ENCODE assay signal across 12 cellular contexts in genomic region chr18:75244336-75244735, GRCh38. TPM values are rescaled to one million over a fixed set of nuclear protein-coding genes. Genes with fewer than 3 reads are reported as not detected.
DNase-seq lines count a peak whose midpoint lies in the region; ATAC-seq, FAIRE-seq and TF ChIP-seq lines count a peak whose summit lies in the region.
"Had no signal": no experiment of that assay in that cellular context is flagged by ENCODE, and none has a peak within 500 bp of the region (broad histone marks: within the 10 kb centered on the region; RNA-seq: fewer than 3 reads in every experiment).

No MANE protein-coding gene starts in this region.

- RAD21 ChIA-PET in GM12878 (lab: Charles Lee; ENCODE audit: unreplicated experiment) = interaction anchor here (0.7 kb wide), 1 partner anchor 14 kb away, joined by 3 read pairs; no protein-coding TSS in a partner anchor

- no peak for TF ChIP-seq POLR2A in GM12878 (IDR thresholded peaks at IDR 0.05; ENCODE audit: low read depth, low read length)

- TF ChIP-seq EP300 in GM12878 (IDR thresholded peaks at IDR 0.05; ENCODE audit: borderline replicate concordance in 1 of 2, control insufficient read depth in 1 of 2, low read depth in 2 of 2, low read length in 2 of 2) = no peak

- 95% methylated on average over 11 of the region's 11 CpGs for WGBS in GM12878 (ENCODE audit: insufficient coverage, insufficient replicate concordance, low lambda C conversion rate, missing lambda C conversion rate)
- 92% methylated on average over 11 of the region's 11 CpGs for WGBS in liver

- H3K9ac ChIP-seq in GM12878 (ENCODE audit: control insufficient read depth, insufficient read depth, low read length) (no peak overlapping the region), liver (ENCODE audit: low read depth in 1 of 2, low read length in 2 of 2) (no peak overlapping the region)

- POLR2A ChIA-PET in GM12878 (lab: Charles Lee) = no interaction called here

- H4K20me1 ChIP-seq in GM12878 (ENCODE audit: control insufficient read depth, insufficient read depth) = no peaks in the 10 kb centered on the region

- in situ Hi-C loops in GM12878 (cut with MboI) = no loop called here

- intact Hi-C loops in GM12878 (cut with micrococcal nuclease; ENCODE audit: unreplicated experiment) = no loop called here

- H3K4me2 ChIP-seq in GM12878 (ENCODE audit: control insufficient read depth, insufficient read depth) = no peak overlapping the region

- H3K4me1 ChIP-seq in GM12878 (ENCODE audit: control insufficient read depth, insufficient read depth, low read length) (peaks cover 10% of the 10 kb centered on the region), liver (ENCODE audit: control insufficient read depth in 4 of 4, insufficient read depth in 4 of 4, low read length in 3 of 4) (peaks cover 7 to 30% (median 23%) of the 10 kb centered on the region in 4 donors)

- peak overlapping the region; percentile 19 for H3K4me3 ChIP-seq in HFF-Myc (replicated peaks; ENCODE audit: low read depth, low read length)
- no peak overlapping the region for H3K4me3 ChIP-seq in GM12878
- H3K4me3 ChIP-seq in liver (ENCODE audit: low read depth in 1 of 3, low read length in 3 of 3) = no peak overlapping the region

- H3K27ac ChIP-seq in GM12878 (ENCODE audit: control insufficient read depth, insufficient read depth) (no peak overlapping the region), liver (ENCODE audit: low read depth in 1 of 2, low read length in 2 of 2) (no peak overlapping the region)

- no TSS peak for BruUV-seq in GM12878 (replicated peaks; lab: Mats Ljungman, UMichigan)

- no peak overlapping the region for H2AFZ ChIP-seq in GM12878 (ENCODE audit: control insufficient read depth, low read depth, low read length)

- TF ChIP-seq RAD21 in GM12878 (IDR thresholded peaks at IDR 0.05; ENCODE audit: insufficient read depth, low read depth, low read length) (peak; percentile 53), liver (IDR thresholded peaks at IDR 0.05) (peak; percentile 67 to 77)

- peak; percentile 45; the same call in 1 of the 3 replicates for ATAC-seq in GM12878
- ATAC-seq in GM18502 (IDR thresholded peaks at IDR 0.05; ENCODE audit: poor library complexity, unreplicated experiment) = no peak
- ATAC-seq in HG03135 (IDR thresholded peaks at IDR 0.05; ENCODE audit: unreplicated experiment) = no peak
- ATAC-seq in HG03442 (IDR thresholded peaks at IDR 0.05; ENCODE audit: unreplicated experiment) = no peak

- H3K9me3 ChIP-seq in GM12878 (replicated peaks; ENCODE audit: control insufficient read depth, insufficient read depth, low read length) = no peaks in the 10 kb centered on the region
- peaks cover 0 to 5% (median 0%) of the 10 kb centered on the region in 4 donors for H3K9me3 ChIP-seq in liver (ENCODE audit: control insufficient read depth in 4 of 4, low read length in 3 of 4)

- DNase-seq in COR-L47 (lab: John Stamatoyannopoulos, UW) (peak; percentile 50), HFF-Myc (ENCODE audit: extremely low read depth, low read depth) (no peak), GM12878 (ENCODE audit: low read depth, low spot score) (no peak), DMS114 treated with DMSO at 0.1 percent for 48 hours (lab: John Stamatoyannopoulos, UW; ENCODE audit: unreplicated experiment) (no peak)
- DNase-seq: nucleus accumbens; OCI-M1; stimulated activated naive B cell treated with anti-CD40 and anti-IgM and Interleukin-4, amounts not matched to agents 10 μg/mL and 1 μg/mL and 100 μg/mL, for 72 hours had no signal

- SMC1A ChIA-PET in GM12878 (lab: Charles Lee; ENCODE audit: uncharacterized antibody, unreplicated experiment) = interaction anchor here (1.1 to 2.6 kb wide), 7 partner anchors 12 to 70 kb away, joined by 3 to 10 read pairs (median 4); partner anchors contain the start of gene TSHZ1

- peaks cover 21% of the 10 kb centered on the region for H3K79me2 ChIP-seq in GM12878 (ENCODE audit: control insufficient read depth, insufficient read depth, low read length)

- no peak for FAIRE-seq in GM12878 (lab: Jason Lieb, UNC)
- FAIRE-seq: GM12892 had no signal

- CTCF ChIA-PET in GM12878 (lab: Yijun Ruan, JAX) = interaction anchor here (1.0 to 2.3 kb wide), 5 partner anchors 11 to 591 kb away, joined by 3 to 8 read pairs (median 3); no protein-coding TSS in a partner anchor

- H3K36me3 ChIP-seq in GM12878 (ENCODE audit: control insufficient read depth in 2 of 2, insufficient read depth in 2 of 2, low read length in 1 of 2) = no peaks in the 10 kb centered on the region
- no peaks in the 10 kb centered on the region for H3K36me3 ChIP-seq in liver (ENCODE audit: control insufficient read depth in 4 of 4, insufficient read depth in 3 of 4, low read depth in 1 of 4, low read length in 3 of 4)

- TF ChIP-seq CTCF in HFF-Myc (IDR thresholded peaks at IDR 0.05; ENCODE audit: low read depth, low read length, missing control alignments) (peak; percentile 28), GM12878 (IDR thresholded peaks at IDR 0.05 in 2 of 3, conservative IDR thresholded peaks at IDR 0.05 in 1 of 3; ENCODE audit: control insufficient read depth in 2 of 3, extremely low read depth in 1 of 3, insufficient read depth in 1 of 3, low read depth in 3 of 3, low read length in 3 of 3) (peak; percentile 6 to 38 (median 36); a peak in 2 of 6 replicates), liver (IDR thresholded peaks at IDR 0.05; ENCODE audit: low read depth, low read length, missing input control) (peak; percentile 36)

- H3K27me3 ChIP-seq in GM12878 (replicated peaks in 1 of 2; ENCODE audit: control insufficient read depth in 2 of 2, insufficient read depth in 2 of 2, low read length in 1 of 2) (no peaks in the 10 kb centered on the region), liver (ENCODE audit: control insufficient read depth in 4 of 4, insufficient read depth in 4 of 4, low read length in 3 of 4) (no peaks in the 10 kb centered on the region)

TF ChIP-seq in liver, 16 proteins besides CTCF, POLR2A, EP300 and RAD21 (continues in another document):
- no peak for TF ChIP-seq TAF1 (conservative IDR thresholded peaks at IDR 0.05)
- TF ChIP-seq SP1 (IDR thresholded peaks at IDR 0.05) = no peak
- no peak for TF ChIP-seq FOXA1 (IDR thresholded peaks at IDR 0.05)
- no peak for TF ChIP-seq HNF4A (conservative IDR thresholded peaks at IDR 0.05)
- no peak for TF ChIP-seq HNF4G (IDR thresholded peaks at IDR 0.05)
- TF ChIP-seq RXRA (IDR thresholded peaks at IDR 0.05) = no peak
- TF ChIP-seq YY1 (IDR thresholded peaks at IDR 0.05) = no peak
- no peak for TF ChIP-seq JUND (IDR thresholded peaks at IDR 0.05)
- no peak for TF ChIP-seq ATF3 (IDR thresholded peaks at IDR 0.05)

RNA-seq across cellular contexts. Expression of gene TSHZ1, which starts 33.7 kb away (rescaled TPM):
- total RNA-seq in GM12878 (2013; cell fraction: nucleolus; rRNA removed) = 7.5 TPM in 2 replicates
- 8.3 and 8.7 TPM in 2 replicates for total RNA-seq in GM12878 (2014; rRNA removed)
- total RNA-seq in GM12878 (2014; rRNA removed; fragmentation: Illumina TruSeq; extraction: Trizol) = 5.8 and 6.2 TPM in 2 replicates
- 14.0 and 15.2 TPM in 2 replicates for total RNA-seq in GM12878 (2021)
- polyA plus RNA-seq in GM12878 (2011; ENCODE audit: low read depth) = 2.4 TPM
- polyA plus RNA-seq in GM12878 (2011; rRNA removed) = 2.8 and 4.0 TPM in 2 replicates
- polyA plus RNA-seq in GM12878 (2011; cell fraction: cytosol; rRNA removed) = 4.4 and 4.8 TPM in 2 replicates
- polyA plus RNA-seq in GM12878 (2011; cell fraction: nucleus; rRNA removed) = 5.2 and 7.7 TPM in 2 replicates
- 4.3 and 5.1 TPM in 2 replicates for polyA plus RNA-seq in GM12878 (2012)
- 5.3 and 7.1 TPM in 2 replicates for polyA plus RNA-seq in GM12878 (2014; fragmentation: Illumina TruSeq; extraction: Trizol)
- polyA plus RNA-seq in GM12878 (2014; fragmentation: Nextera tagmentation; extraction: Ambion mirVana) = 1 to 10 TPM; 2.2 to 2.9 TPM
- polyA plus RNA-seq in GM12878 (2014; rRNA removed) = 6.7 and 7.9 TPM in 2 replicates
- 1 to 10 TPM; 2.4 to 2.8 TPM for polyA plus RNA-seq in GM12878 (2016; fragmentation: Nextera tagmentation; extraction: Ambion mirVana)
- 4.9 and 6.4 TPM in 2 replicates for polyA minus RNA-seq in GM12878 (2011; rRNA and poly(A)+ RNA removed)
- polyA minus RNA-seq in GM12878 (2011; cell fraction: cytosol; rRNA and poly(A)+ RNA removed) = 5.1 and 5.2 TPM in 2 replicates
- 4.1 and 7.7 TPM in 2 replicates for polyA minus RNA-seq in GM12878 (2011; cell fraction: nucleus; rRNA and poly(A)+ RNA removed)
- total RNA-seq in liver = 1 to 10 TPM; 4.2 to 6.6 TPM
- polyA plus RNA-seq in liver = 1 to 10 TPM; 5.6 TPM

RNA-seq across cellular contexts. Expression of gene PTGR3, which starts 35.4 kb away (rescaled TPM):
- total RNA-seq in GM12878 (2013; cell fraction: nucleolus; rRNA removed) = 18.9 and 21.4 TPM in 2 replicates
- 8.7 and 15.1 TPM in 2 replicates for total RNA-seq in GM12878 (2014; rRNA removed)
- total RNA-seq in GM12878 (2014; rRNA removed; fragmentation: Illumina TruSeq; extraction: Trizol) = 12.2 and 13.2 TPM in 2 replicates
- 44.9 and 45.1 TPM in 2 replicates for total RNA-seq in GM12878 (2021)
- 7.0 TPM for polyA plus RNA-seq in GM12878 (2011; ENCODE audit: low read depth)
- 63.9 and 69.8 TPM in 2 replicates for polyA plus RNA-seq in GM12878 (2011; rRNA removed)
- polyA plus RNA-seq in GM12878 (2011; cell fraction: cytosol; rRNA removed) = 52.5 and 53.4 TPM in 2 replicates
- 87.8 and 88.3 TPM in 2 replicates for polyA plus RNA-seq in GM12878 (2011; cell fraction: nucleus; rRNA removed)
- polyA plus RNA-seq in GM12878 (2012) = 16.7 and 18.1 TPM in 2 replicates
- 29.5 and 30.4 TPM in 2 replicates for polyA plus RNA-seq in GM12878 (2014; fragmentation: Illumina TruSeq; extraction: Trizol)
- polyA plus RNA-seq in GM12878 (2014; fragmentation: Nextera tagmentation; extraction: Ambion mirVana) = 1 to 10 TPM; 6.2 to 8.8 TPM
- 29.2 and 34.8 TPM in 2 replicates for polyA plus RNA-seq in GM12878 (2014; rRNA removed)
- polyA plus RNA-seq in GM12878 (2016; fragmentation: Nextera tagmentation; extraction: Ambion mirVana) = 10 to 100 TPM; 21.8 to 22.0 TPM
- polyA minus RNA-seq in GM12878 (2011; rRNA and poly(A)+ RNA removed) = 57.6 and 90.8 TPM in 2 replicates
- 15.9 and 22.5 TPM in 2 replicates for polyA minus RNA-seq in GM12878 (2011; cell fraction: cytosol; rRNA and poly(A)+ RNA removed)
- polyA minus RNA-seq in GM12878 (2011; cell fraction: nucleus; rRNA and poly(A)+ RNA removed) = 34.7 and 50.0 TPM in 2 replicates
- 10 to 100 TPM in 1 of 2 donors, 1 to 10 TPM in 1; 6.8 to 14.2 TPM for total RNA-seq in liver
- 10 to 100 TPM in 1 of 2 donors, 1 to 10 TPM in 1; 8.5 to 18.7 TPM for polyA plus RNA-seq in liver
